8 cellular contexts compared by ENCODE assay signal in the genomic region with DNA sequence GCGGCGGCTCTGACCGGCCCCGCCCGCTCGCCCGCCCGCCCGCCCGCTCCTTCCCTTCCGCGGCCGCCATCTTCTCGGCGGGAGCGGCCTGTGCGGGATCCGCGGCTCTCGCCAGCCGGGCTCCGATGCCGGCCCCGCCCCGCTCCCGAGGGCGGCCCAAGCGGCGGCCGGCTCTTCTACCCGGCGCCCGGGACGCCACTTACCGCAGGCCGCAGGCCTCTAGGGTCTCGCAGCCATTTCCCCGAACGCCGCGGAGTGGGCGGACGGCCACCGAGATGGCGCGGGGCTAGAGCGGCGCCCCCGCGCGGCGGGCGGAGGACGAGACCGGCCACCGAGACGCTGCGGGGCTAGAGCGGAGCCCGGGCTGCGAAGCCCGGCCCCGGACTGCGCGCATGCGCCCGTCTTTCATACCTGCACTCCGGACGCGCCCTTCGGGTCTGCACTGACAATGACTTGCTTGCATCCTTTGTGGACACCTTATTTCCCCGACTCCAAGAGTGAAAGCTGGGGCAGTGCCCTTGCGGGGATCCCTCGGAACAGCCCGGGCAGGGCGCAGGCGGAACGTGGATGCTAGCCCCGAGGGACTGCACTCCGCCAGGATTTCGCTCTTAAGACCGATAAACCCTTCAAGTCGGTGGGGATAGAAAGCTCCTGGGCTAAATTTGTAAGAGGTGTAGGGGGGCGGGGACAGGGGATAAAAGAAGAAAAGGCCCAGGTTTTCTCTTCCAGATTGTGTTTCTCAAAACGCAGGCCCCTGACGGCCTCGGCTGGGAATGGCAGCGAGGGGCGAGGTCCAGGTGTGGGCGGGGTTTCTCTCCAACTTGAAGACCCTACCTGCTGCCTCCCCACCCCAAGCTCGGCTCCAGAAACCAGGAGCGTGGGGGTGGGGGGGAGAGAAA. TPM values are rescaled to one million over a fixed set of nuclear protein-coding genes. Genes with fewer than 3 reads are reported as not detected.
DNase-seq lines count a peak whose midpoint lies in the region; ATAC-seq, FAIRE-seq and TF ChIP-seq lines count a peak whose summit lies in the region.

A gene (minus strand): TSS at position 277 of the 899 bp plus-strand sequence.

- BruUV-seq in A673 (replicated peaks; lab: Mats Ljungman, UMichigan) = no TSS peak

- CTCF ChIA-PET in A673 (lab: Charles Lee) = interaction anchor here (0.6 kb wide), 1 partner anchor 317 kb away, joined by 6 read pairs; no protein-coding TSS in a partner anchor

- no peak for FAIRE-seq in bronchial epithelial cell (lab: Jason Lieb, UNC)

- POLR2A ChIA-PET in A673 (lab: Charles Lee; ENCODE audit: low non-redundant PET) = no interaction called here

- H3K4me1 ChIP-seq in A673 (ENCODE audit: insufficient read depth, low read length, poor library complexity, severe bottlenecking) = peaks cover 38% of the 10 kb centered on the region

- TF ChIP-seq CTCF in A673 (conservative IDR thresholded peaks at IDR 0.05; ENCODE audit: low read depth, low read length) (no peak), VCaP (conservative IDR thresholded peaks at IDR 0.05) (peak; percentile 71), bronchial epithelial cell (IDR thresholded peaks at IDR 0.05; ENCODE audit: insufficient read depth, low read length, severe bottlenecking) (peak; percentile 74)

- DNase-seq in A673 (ENCODE audit: low spot score) (peak; percentile 91), NCI-H2171 treated with DMSO at 0.1 percent for 48 hours (lab: John Stamatoyannopoulos, UW) (peak; percentile 91), bronchial epithelial cell (ENCODE audit: low read depth) (peak; percentile 78), inferior parietal cortex (ENCODE audit: extremely low spot score) (peak; percentile 91)
- peak; percentile 77 to 79 for DNase-seq in stimulated activated CD4-positive, alpha-beta T cell treated with anti-CD3 and anti-CD28 coated beads, Interleukin-12 subunit alpha, Interleukin-12 subunit beta, amount 100 ng/mL, for 24 hours (ENCODE audit: low read depth in 2 of 2)

- H3K4me3 ChIP-seq in A673 (ENCODE audit: low read depth, low read length, poor library complexity, severe bottlenecking) (peak within 1 kb of the TSS; percentile 72), bronchial epithelial cell (ENCODE audit: low read depth, low read length) (peak within 1 kb of the TSS; percentile 75)

- ATAC-seq in GM18858 (IDR thresholded peaks at IDR 0.05; ENCODE audit: unreplicated experiment) (peak; percentile 60), HG03095 (IDR thresholded peaks at IDR 0.05; ENCODE audit: unreplicated experiment) (peak; percentile 72)

- H3K27ac ChIP-seq in A673 (ENCODE audit: low read depth, low read length, poor library complexity, severe bottlenecking) (peak within 1 kb of the TSS; percentile 93), VCaP (peak within 1 kb of the TSS; percentile 98)

- H3K9me3 ChIP-seq in A673 (ENCODE audit: low read depth, low read length, poor library complexity, severe bottlenecking) = no peaks in the 10 kb centered on the region

- H3K27me3 ChIP-seq in A673 (replicated peaks; ENCODE audit: insufficient read depth, low read depth, low read length, poor library complexity) (no peaks in the 10 kb centered on the region), bronchial epithelial cell (ENCODE audit: control insufficient read depth, insufficient read depth, low read length) (no peaks in the 10 kb centered on the region)

- no peaks in the 10 kb centered on the region for H3K36me3 ChIP-seq in A673 (ENCODE audit: insufficient read depth, low read length, poor library complexity, severe bottlenecking)
- H3K36me3 ChIP-seq in bronchial epithelial cell (ENCODE audit: control insufficient read depth, insufficient read depth, low read length) = no peaks in the 10 kb centered on the region

- intact Hi-C loops in A673 (cut with micrococcal nuclease; ENCODE audit: unreplicated experiment) = no loop called here

RNA-seq across cellular contexts. Expression of the gene that starts here (rescaled TPM):
- total RNA-seq in A673 (2021) = 61.7 and 64.4 TPM in 2 replicates
- 26.9 and 31.6 TPM in 2 replicates for total RNA-seq in bronchial epithelial cell

Comparison
In these comparisons a context has a peak if more than half of its experiments do, and no peak if none do; other contexts are left out.
1. Peak in every context shown above with its lines: DNase-seq, ATAC-seq, H3K4me3 ChIP-seq and H3K27ac ChIP-seq.